Comparison of ENCODE assay signal across 19 cellular contexts in genomic region chr1:182669266-182669665, GRCh38. TPM values are rescaled to one million over a fixed set of nuclear protein-coding genes. Genes with fewer than 3 reads are reported as not detected.
DNase-seq lines count a peak whose midpoint lies in the region; ATAC-seq and TF ChIP-seq lines count a peak whose summit lies in the region.
"Had no signal": no experiment of that assay in that cellular context is flagged by ENCODE, and none has a peak within 500 bp of the region (broad histone marks: within the 10 kb centered on the region; RNA-seq: fewer than 3 reads in every experiment).

No MANE protein-coding gene starts in this region.

- no peak overlapping the region for H3K4me3 ChIP-seq in thyroid gland (replicated peaks in 1 of 3)
- H3K4me3 ChIP-seq: GM23248 had no signal

- H3K4me1 ChIP-seq in thyroid gland, result peaks cover 24 to 53% of the 10 kb centered on the region in 2 donors
- H3K4me1 ChIP-seq: Caco-2 had no signal

- H3K27ac ChIP-seq in thyroid gland, result peak overlapping the region; percentile 3 to 80 (median 61)
- H3K27ac ChIP-seq: GM23248, HL-60 had no signal

- 90% methylated on average over 4 of the region's 4 CpGs for WGBS in thyroid gland, 2 donors

- H3K4me3 Mint-ChIP-seq in brain, result peak overlapping the region in 3 of 5 experiments; percentile 24 to 60 (median 59)
- H3K4me3 Mint-ChIP-seq in immature natural killer cell, result no peak overlapping the region
- H3K4me3 Mint-ChIP-seq: CD4-positive, alpha-beta T cell; HFFc6 had no signal

- H3K9me3 Mint-ChIP-seq in brain, result no peaks in the 10 kb centered on the region
- H3K9me3 Mint-ChIP-seq in immature natural killer cell, result no peaks in the 10 kb centered on the region
- H3K9me3 Mint-ChIP-seq: CD4-positive, alpha-beta T cell; HFFc6 had no signal

- TF ChIP-seq POLR2A in thyroid gland (IDR thresholded peaks at IDR 0.05), result no peak

- no peak for ATAC-seq in HG02840 (IDR thresholded peaks at IDR 0.05; ENCODE audit: low FRiP score, unreplicated experiment)
- ATAC-seq: HCT116 had no signal

- no peaks in the 10 kb centered on the region for H3K9me3 ChIP-seq in thyroid gland
- H3K9me3 ChIP-seq: BE2C, Caco-2 had no signal

- no peaks in the 10 kb centered on the region for H3K27me3 Mint-ChIP-seq in brain
- peaks cover under 1 to 5% (median 4%) of the 10 kb centered on the region in 3 donors for H3K27me3 Mint-ChIP-seq in immature natural killer cell (ENCODE audit: low read depth in 3 of 3)

- H3K4me1 Mint-ChIP-seq in brain (peaks cover 93% of the 10 kb centered on the region), immature natural killer cell (no peaks in the 10 kb centered on the region)

- TF ChIP-seq CTCF in brain (conservative IDR thresholded peaks at IDR 0.05) (no peak), thyroid gland (IDR thresholded peaks at IDR 0.05) (no peak)

- H3K36me3 Mint-ChIP-seq in brain (no peaks in the 10 kb centered on the region), immature natural killer cell (no peaks in the 10 kb centered on the region)

- DNase-seq in NCI-H69 (lab: John Stamatoyannopoulos, UW) (peak; percentile 25), left kidney (ENCODE audit: low read depth, low spot score) (peak; percentile 81), thyroid gland (no peak), immature natural killer cell (no peak), ecto neural progenitor cell (ENCODE audit: low spot score) (no peak), DMS79 treated with DMSO at 0.1 percent for 48 hours (lab: John Stamatoyannopoulos, UW) (no peak)
- DNase-seq: ACHN; BE2C; C1 segment of cervical spinal cord; Caco-2; CD4-positive, alpha-beta T cell; GDM1; GM23248; HFFc6 had no signal

- H3K36me3 ChIP-seq in thyroid gland, result no peaks in the 10 kb centered on the region
- H3K36me3 ChIP-seq: BE2C had no signal

- H3K27ac Mint-ChIP-seq in brain (peak overlapping the region in 3 of 5 experiments; percentile 62 to 90 (median 63)), immature natural killer cell (no peak overlapping the region)
- H3K27ac Mint-ChIP-seq: CD4-positive, alpha-beta T cell; HFFc6 had no signal

- intact Hi-C loops in thyroid gland (cut with DNase I), result loop anchor here (10.0 kb wide), 1 partner anchor 54 kb away; no protein-coding TSS in a partner anchor

- H3K27me3 ChIP-seq in thyroid gland, result no peaks in the 10 kb centered on the region
- H3K27me3 ChIP-seq: BE2C had no signal

RNA-seq across cellular contexts. Expression of gene RGS8, which starts 15.1 kb away (rescaled TPM):
- 9.7 TPM for polyA plus RNA-seq in brain (ENCODE audit: insufficient read depth, low read depth, low replicate concordance)
- 1 to 10 TPM; 2.4 to 5.9 (median 5.0) TPM for total RNA-seq in thyroid gland
- not detected for polyA plus RNA-seq in immature natural killer cell
- total RNA-seq: Caco-2; CD4-positive, alpha-beta T cell; Daoy; GM23248; HFFc6 had no signal
- polyA plus RNA-seq: GM23248 had no signal

Comparison
In these comparisons a context has a peak if more than half of its experiments do, and no peak if none do; other contexts are left out.
1. DNase-seq: peak in NCI-H69 (single experiment) and left kidney (single experiment); none in thyroid gland (0 of 2), immature natural killer cell (0 of 3), ecto neural progenitor cell (single experiment) and DMS79 treated with DMSO at 0.1 percent for 48 hours (single experiment).
2. H3K27ac Mint-ChIP-seq: peak in brain (3 of 5); none in immature natural killer cell (0 of 6).
3. H3K4me3 Mint-ChIP-seq: peak in brain (3 of 5); none in immature natural killer cell (0 of 5).
4. RNA of gene RGS8, which starts 15.1 kb away (polyA plus RNA-seq): 9.7 TPM in brain (single experiment); not detected in immature natural killer cell; every median in the first group is over 10 times any median in the second.